Comparison of ENCODE assay signal across 15 cellular contexts in the genomic region with DNA sequence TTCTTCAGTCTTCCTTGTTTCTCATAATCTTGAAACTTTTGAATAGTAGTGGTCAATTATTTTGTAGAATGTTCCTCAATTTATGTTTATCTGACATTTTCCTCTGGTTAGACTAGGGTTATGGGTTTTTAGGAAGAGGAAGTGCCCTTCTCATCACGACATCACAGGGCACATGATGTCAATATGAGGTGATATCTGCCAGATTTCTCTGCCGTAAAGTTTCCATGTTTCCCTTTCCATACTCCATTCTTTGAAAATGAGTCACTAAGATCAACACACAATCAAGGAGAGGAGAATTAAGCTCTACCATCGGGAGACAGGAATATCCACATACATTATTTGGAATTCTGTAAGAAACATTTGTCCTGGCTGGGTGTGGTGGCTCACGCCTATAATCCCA. TPM values are rescaled to one million over a fixed set of nuclear protein-coding genes. Genes with fewer than 3 reads are reported as not detected.
DNase-seq lines count a peak whose midpoint lies in the region; ATAC-seq and TF ChIP-seq lines count a peak whose summit lies in the region.
"Had no signal": no experiment of that assay in that cellular context is flagged by ENCODE, and none has a peak within 500 bp of the region (broad histone marks: within the 10 kb centered on the region; RNA-seq: fewer than 3 reads in every experiment).

No MANE protein-coding gene starts in this region.

- no peak for TF ChIP-seq CTCF in ascending aorta (IDR thresholded peaks at IDR 0.05)
- no peak for TF ChIP-seq CTCF in left lung (IDR thresholded peaks at IDR 0.05)

- no peaks in the 10 kb centered on the region for H3K9me3 ChIP-seq in ascending aorta
- H3K9me3 ChIP-seq in left lung, result no peaks in the 10 kb centered on the region

- H3K4me1 ChIP-seq in ascending aorta (no peaks in the 10 kb centered on the region), left lung (no peaks in the 10 kb centered on the region)

- H3K27me3 ChIP-seq in ascending aorta, result no peaks in the 10 kb centered on the region
- H3K27me3 ChIP-seq in left lung, result no peaks in the 10 kb centered on the region

- intact Hi-C loops in ascending aorta (cut with DNase I), result no loop called here
- intact Hi-C loops in left lung (cut with DNase I), result no loop called here
- intact Hi-C loops in activated CD4-positive, alpha-beta T cell treated with anti-CD3 and anti-CD28 coated beads, Interleukin-2, amount 10 ng/mL, durations not matched to agents 24 days and 14 days (cut with micrococcal nuclease), result no loop called here

- H3K27ac ChIP-seq in ascending aorta (peak overlapping the region; percentile 34 to 44), left lung (no peak overlapping the region)

- no peaks in the 10 kb centered on the region for H3K9me3 Mint-ChIP-seq in activated CD4-positive, alpha-beta T cell treated with anti-CD3 and anti-CD28 coated beads, Interleukin-2, amount 10 ng/mL, durations not matched to agents 24 days and 14 days
- H3K9me3 Mint-ChIP-seq: activated naive CD4-positive, alpha-beta T cell treated with anti-CD3 and anti-CD28 coated beads, Interleukin-2, amount 10 ng/mL, durations not matched to agents 7 days and 5 days; CD8-positive, alpha-beta T cell; IgD-negative memory B cell; stimulated activated effector memory CD8-positive, alpha-beta T cell treated with anti-CD3 and anti-CD28 coated beads, Interleukin-12 subunit alpha, Interleukin-12 subunit beta, amount 100 ng/mL, for 72 hours had no signal

- ATAC-seq in left lung, result peak; percentile 44
- no peak for ATAC-seq in left lobe of liver
- ATAC-seq: CD8-positive, alpha-beta T cell; GM12878; stimulated activated effector memory CD8-positive, alpha-beta T cell treated with anti-CD3 and anti-CD28 coated beads, Interleukin-12 subunit alpha, Interleukin-12 subunit beta, amount 100 ng/mL, for 72 hours had no signal

- H3K27me3 Mint-ChIP-seq in activated CD4-positive, alpha-beta T cell treated with anti-CD3 and anti-CD28 coated beads, Interleukin-2, amount 10 ng/mL, durations not matched to agents 24 days and 14 days, result no peaks in the 10 kb centered on the region
- H3K27me3 Mint-ChIP-seq: activated naive CD4-positive, alpha-beta T cell treated with anti-CD3 and anti-CD28 coated beads, Interleukin-2, amount 10 ng/mL, durations not matched to agents 7 days and 5 days; IgD-negative memory B cell had no signal

- H3K4me3 ChIP-seq in ascending aorta, result no peak overlapping the region
- no peak overlapping the region for H3K4me3 ChIP-seq in left lung
- H3K4me3 ChIP-seq: GM12878 had no signal

- H3K36me3 ChIP-seq in ascending aorta (no peaks in the 10 kb centered on the region), left lung (peaks cover 0 to 10% of the 10 kb centered on the region in 2 donors)

- peaks cover 21% of the 10 kb centered on the region for H3K36me3 Mint-ChIP-seq in activated CD4-positive, alpha-beta T cell treated with anti-CD3 and anti-CD28 coated beads, Interleukin-2, amount 10 ng/mL, durations not matched to agents 24 days and 14 days (ENCODE audit: low read depth)
- H3K36me3 Mint-ChIP-seq: IgD-negative memory B cell had no signal

- no peak overlapping the region for H3K4me3 Mint-ChIP-seq in activated CD4-positive, alpha-beta T cell treated with anti-CD3 and anti-CD28 coated beads, Interleukin-2, amount 10 ng/mL, durations not matched to agents 24 days and 14 days
- H3K4me3 Mint-ChIP-seq: activated naive CD4-positive, alpha-beta T cell treated with anti-CD3 and anti-CD28 coated beads, Interleukin-2, amount 10 ng/mL, durations not matched to agents 7 days and 5 days; CD8-positive, alpha-beta T cell; IgD-negative memory B cell; neural crest cell; stimulated activated effector memory CD8-positive, alpha-beta T cell treated with anti-CD3 and anti-CD28 coated beads, Interleukin-12 subunit alpha, Interleukin-12 subunit beta, amount 100 ng/mL, for 72 hours had no signal

- DNase-seq in AG20443 (ENCODE audit: low spot score) (peak; percentile 16), HS-5 (ENCODE audit: low read depth) (peak; percentile 33), ascending aorta (ENCODE audit: low spot score in 2 of 2) (no peak), left lung (no peak), left lobe of liver (ENCODE audit: low spot score) (no peak), NCI-H2081 (lab: John Stamatoyannopoulos, UW) (no peak), NCI-H510A treated with DMSO at 0.1 percent for 48 hours (lab: John Stamatoyannopoulos, UW) (no peak)
- no peak for DNase-seq in activated CD4-positive, alpha-beta T cell treated with anti-CD3 and anti-CD28 coated beads, Interleukin-2, amount 10 ng/mL, durations not matched to agents 24 days and 14 days
- DNase-seq: activated naive CD4-positive, alpha-beta T cell treated with anti-CD3 and anti-CD28 coated beads, Interleukin-2, amount 10 ng/mL, durations not matched to agents 7 days and 5 days; CD8-positive, alpha-beta T cell; effector CD8-positive, alpha-beta T cell had no signal

- no peaks in the 10 kb centered on the region for H3K4me1 Mint-ChIP-seq in activated CD4-positive, alpha-beta T cell treated with anti-CD3 and anti-CD28 coated beads, Interleukin-2, amount 10 ng/mL, durations not matched to agents 24 days and 14 days
- H3K4me1 Mint-ChIP-seq: activated naive CD4-positive, alpha-beta T cell treated with anti-CD3 and anti-CD28 coated beads, Interleukin-2, amount 10 ng/mL, durations not matched to agents 7 days and 5 days; IgD-negative memory B cell; neural crest cell had no signal

- no peak overlapping the region for H3K27ac Mint-ChIP-seq in activated CD4-positive, alpha-beta T cell treated with anti-CD3 and anti-CD28 coated beads, Interleukin-2, amount 10 ng/mL, durations not matched to agents 24 days and 14 days
- H3K27ac Mint-ChIP-seq: activated naive CD4-positive, alpha-beta T cell treated with anti-CD3 and anti-CD28 coated beads, Interleukin-2, amount 10 ng/mL, durations not matched to agents 7 days and 5 days; CD8-positive, alpha-beta T cell; IgD-negative memory B cell; stimulated activated effector memory CD8-positive, alpha-beta T cell treated with anti-CD3 and anti-CD28 coated beads, Interleukin-12 subunit alpha, Interleukin-12 subunit beta, amount 100 ng/mL, for 72 hours had no signal

RNA-seq across cellular contexts. Expression of gene RP2, which starts 28.4 kb away (rescaled TPM):
- total RNA-seq in ascending aorta (6.6 TPM), left lung (10 to 100 TPM; 16.1 to 24.1 TPM), left lobe of liver (4.1 TPM)
- total RNA-seq in activated CD4-positive, alpha-beta T cell treated with anti-CD3 and anti-CD28 coated beads, Interleukin-2, amount 10 ng/mL, durations not matched to agents 24 days and 14 days, result 6.3 and 7.6 TPM in 2 replicates

RNA-seq across cellular contexts. Expression of gene JADE3, which starts 46.9 kb away (rescaled TPM):
- total RNA-seq in ascending aorta, result 1.8 TPM
- total RNA-seq in left lung, result 10 to 100 TPM in 1 of 2 donors, 1 to 10 TPM in 1; 8.3 to 10.6 TPM
- 8.5 TPM for total RNA-seq in left lobe of liver
- 1.5 and 1.6 TPM in 2 replicates for total RNA-seq in activated CD4-positive, alpha-beta T cell treated with anti-CD3 and anti-CD28 coated beads, Interleukin-2, amount 10 ng/mL, durations not matched to agents 24 days and 14 days
- total RNA-seq: CD8-positive, alpha-beta T cell had no signal

Comparison
In these comparisons a context has a peak if more than half of its experiments do, and no peak if none do; other contexts are left out.
1. DNase-seq: peak in AG20443 (single experiment) and HS-5 (single experiment); none in ascending aorta (0 of 2), left lung (0 of 2), left lobe of liver (single experiment), NCI-H2081 (0 of 2), activated CD4-positive, alpha-beta T cell treated with anti-CD3 and anti-CD28 coated beads, Interleukin-2, amount 10 ng/mL, durations not matched to agents 24 days and 14 days (single experiment) and NCI-H510A treated with DMSO at 0.1 percent for 48 hours (single experiment).
2. H3K27ac ChIP-seq: peak in ascending aorta (2 of 2); none in left lung (0 of 2).